1 cellular context compared by ENCODE assay signal in genomic region chr19:57633832-57634131, GRCh38.
TF ChIP-seq lines count a peak whose summit lies in the region.

No MANE protein-coding gene starts in this region.

TF ChIP-seq in K562, 482 proteins besides CTCF, POLR2A, EP300 and RAD21:
- TF ChIP-seq SRSF7 (optimal IDR thresholded peaks at IDR 0.05; ENCODE audit: low read depth, low read length) (no peak), FOS (IDR thresholded peaks at IDR 0.05; ENCODE audit: extremely low read depth, insufficient read length) (no peak), TOE1 (IDR thresholded peaks at IDR 0.05; ENCODE audit: borderline replicate concordance) (no peak), TOE1 (CRISPR knock-in tag; IDR thresholded peaks at IDR 0.05; ENCODE audit: borderline replicate concordance, low read depth) (no peak), PHF21A (IDR thresholded peaks at IDR 0.05; ENCODE audit: borderline replicate concordance, low read depth) (no peak), PHF20 (IDR thresholded peaks at IDR 0.05; ENCODE audit: partially characterized antibody) (no peak), CHCHD3 (CRISPR knock-in tag; IDR thresholded peaks at IDR 0.05) (no peak), SAFB (IDR thresholded peaks at IDR 0.05; ENCODE audit: borderline replicate concordance, low read depth, low read length) (no peak), ELK3 (CRISPR knock-in tag; IDR thresholded peaks at IDR 0.05) (no peak), NR4A1 (CRISPR knock-in tag; IDR thresholded peaks at IDR 0.05) (no peak), NR4A1 (tag; IDR thresholded peaks at IDR 0.05) (no peak), TAF9B (IDR thresholded peaks at IDR 0.05; ENCODE audit: partially characterized antibody) (no peak), HDGF (IDR thresholded peaks at IDR 0.05) (no peak), TRIM24 (IDR thresholded peaks at IDR 0.05) (no peak)
- TF ChIP-seq, protein P1, sequence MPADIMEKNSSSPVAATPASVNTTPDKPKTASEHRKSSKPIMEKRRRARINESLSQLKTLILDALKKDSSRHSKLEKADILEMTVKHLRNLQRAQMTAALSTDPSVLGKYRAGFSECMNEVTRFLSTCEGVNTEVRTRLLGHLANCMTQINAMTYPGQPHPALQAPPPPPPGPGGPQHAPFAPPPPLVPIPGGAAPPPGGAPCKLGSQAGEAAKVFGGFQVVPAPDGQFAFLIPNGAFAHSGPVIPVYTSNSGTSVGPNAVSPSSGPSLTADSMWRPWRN (IDR thresholded peaks at IDR 0.05; ENCODE audit: low read depth): no peak
- TF ChIP-seq, protein P2, sequence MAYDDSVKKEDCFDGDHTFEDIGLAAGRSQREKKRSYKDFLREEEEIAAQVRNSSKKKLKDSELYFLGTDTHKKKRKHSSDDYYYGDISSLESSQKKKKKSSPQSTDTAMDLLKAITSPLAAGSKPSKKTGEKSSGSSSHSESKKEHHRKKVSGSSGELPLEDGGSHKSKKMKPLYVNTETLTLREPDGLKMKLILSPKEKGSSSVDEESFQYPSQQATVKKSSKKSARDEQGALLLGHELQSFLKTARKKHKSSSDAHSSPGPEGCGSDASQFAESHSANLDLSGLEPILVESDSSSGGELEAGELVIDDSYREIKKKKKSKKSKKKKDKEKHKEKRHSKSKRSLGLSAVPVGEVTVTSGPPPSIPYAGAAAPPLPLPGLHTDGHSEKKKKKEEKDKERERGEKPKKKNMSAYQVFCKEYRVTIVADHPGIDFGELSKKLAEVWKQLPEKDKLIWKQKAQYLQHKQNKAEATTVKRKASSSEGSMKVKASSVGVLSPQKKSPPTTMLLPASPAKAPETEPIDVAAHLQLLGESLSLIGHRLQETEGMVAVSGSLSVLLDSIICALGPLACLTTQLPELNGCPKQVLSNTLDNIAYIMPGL (CRISPR knock-in tag; IDR thresholded peaks at IDR 0.05): no peak
- TF ChIP-seq, protein P3, sequence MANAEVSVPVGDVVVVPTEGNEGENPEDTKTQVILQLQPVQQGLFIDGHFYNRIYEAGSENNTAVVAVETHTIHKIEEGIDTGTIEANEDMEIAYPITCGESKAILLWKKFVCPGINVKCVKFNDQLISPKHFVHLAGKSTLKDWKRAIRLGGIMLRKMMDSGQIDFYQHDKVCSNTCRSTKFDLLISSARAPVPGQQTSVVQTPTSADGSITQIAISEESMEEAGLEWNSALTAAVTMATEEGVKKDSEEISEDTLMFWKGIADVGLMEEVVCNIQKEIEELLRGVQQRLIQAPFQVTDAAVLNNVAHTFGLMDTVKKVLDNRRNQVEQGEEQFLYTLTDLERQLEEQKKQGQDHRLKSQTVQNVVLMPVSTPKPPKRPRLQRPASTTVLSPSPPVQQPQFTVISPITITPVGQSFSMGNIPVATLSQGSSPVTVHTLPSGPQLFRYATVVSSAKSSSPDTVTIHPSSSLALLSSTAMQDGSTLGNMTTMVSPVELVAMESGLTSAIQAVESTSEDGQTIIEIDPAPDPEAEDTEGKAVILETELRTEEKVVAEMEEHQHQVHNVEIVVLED (CRISPR knock-in tag; IDR thresholded peaks at IDR 0.05): no peak
- TF ChIP-seq, protein P4, sequence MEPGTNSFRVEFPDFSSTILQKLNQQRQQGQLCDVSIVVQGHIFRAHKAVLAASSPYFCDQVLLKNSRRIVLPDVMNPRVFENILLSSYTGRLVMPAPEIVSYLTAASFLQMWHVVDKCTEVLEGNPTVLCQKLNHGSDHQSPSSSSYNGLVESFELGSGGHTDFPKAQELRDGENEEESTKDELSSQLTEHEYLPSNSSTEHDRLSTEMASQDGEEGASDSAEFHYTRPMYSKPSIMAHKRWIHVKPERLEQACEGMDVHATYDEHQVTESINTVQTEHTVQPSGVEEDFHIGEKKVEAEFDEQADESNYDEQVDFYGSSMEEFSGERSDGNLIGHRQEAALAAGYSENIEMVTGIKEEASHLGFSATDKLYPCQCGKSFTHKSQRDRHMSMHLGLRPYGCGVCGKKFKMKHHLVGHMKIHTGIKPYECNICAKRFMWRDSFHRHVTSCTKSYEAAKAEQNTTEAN (CRISPR knock-in tag; IDR thresholded peaks at IDR 0.05): no peak
